Comparison of ENCODE assay signal across 16 cellular contexts in the genomic region with DNA sequence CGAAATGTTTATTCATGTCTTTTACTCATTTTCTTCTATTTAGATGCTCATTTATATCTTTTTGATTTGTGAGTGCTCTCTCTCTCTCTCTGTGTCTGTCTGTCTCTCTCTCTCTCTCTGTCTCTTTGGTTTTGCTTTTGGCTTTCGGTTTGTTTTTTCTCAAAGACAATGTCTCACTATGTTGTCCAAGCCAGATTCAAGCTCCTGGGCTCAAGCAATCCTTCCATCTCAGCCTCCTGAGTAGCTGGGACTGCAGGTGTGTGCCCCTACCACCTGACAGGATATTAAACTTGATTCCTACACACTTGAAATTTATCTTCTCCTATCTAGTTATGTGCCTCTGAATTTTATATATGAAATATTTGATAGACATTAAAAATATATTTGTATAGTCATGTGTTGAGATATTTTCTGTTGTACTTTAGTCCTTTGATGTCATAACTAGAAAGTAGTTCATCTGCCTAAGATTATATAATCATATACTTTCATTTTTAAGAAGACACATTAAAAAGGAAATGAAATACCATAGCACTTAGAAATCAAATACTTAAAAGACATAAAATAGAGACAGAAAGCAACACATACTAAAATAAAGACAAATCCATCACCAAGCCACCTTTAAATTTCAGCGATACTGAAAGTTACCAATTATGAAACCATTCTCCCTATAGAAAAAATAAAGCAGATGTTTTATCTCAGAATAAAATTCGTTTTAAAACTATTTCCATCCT.
DNase-seq lines count a peak whose midpoint lies in the region; ATAC-seq, FAIRE-seq and TF ChIP-seq lines count a peak whose summit lies in the region.
"Had no signal": no experiment of that assay in that cellular context is flagged by ENCODE, and none has a peak within 500 bp of the region (broad histone marks: within the 10 kb centered on the region; RNA-seq: fewer than 3 reads in every experiment).

No MANE protein-coding gene starts in this region.

- peaks cover 58 to 61% of the 10 kb centered on the region in 2 donors for H3K4me1 Mint-ChIP-seq in immature natural killer cell

- peaks cover 0 to 13% (median 8%) of the 10 kb centered on the region in 3 donors for H3K27me3 Mint-ChIP-seq in immature natural killer cell (ENCODE audit: low read depth in 3 of 3)

- POLR2A ChIA-PET in OCI-LY7 (lab: Charles Lee): no interaction called here

- no peak for FAIRE-seq in RCC 7860 (lab: Jason Lieb, UNC)
- FAIRE-seq in HTR-8/SVneo (lab: Jason Lieb, UNC): no peak

- 0 out of 2 replicates have a peak overlapping the region, but pooled peaks have one; percentile 1 for H2AFZ ChIP-seq in OCI-LY7 (ENCODE audit: low read length)

- no peak for DNase-seq in activated CD4-positive, CD25-positive, alpha-beta regulatory T cell (lab: John Stamatoyannopoulos, UW)
- DNase-seq in OCI-LY7 (ENCODE audit: low spot score) (no peak), immature natural killer cell (no peak), RCC 7860 (ENCODE audit: low spot score) (no peak), HTR-8/SVneo (ENCODE audit: insufficient read length, low spot score) (no peak), cerebellum (ENCODE audit: low spot score) (no peak)
- DNase-seq: 8988T, endodermal cell, hypothalamus, left colon, NCI-H1930, NCI-H526 had no signal

- H3K27ac Mint-ChIP-seq in immature natural killer cell: peak overlapping the region; percentile 72 to 85 (median 76)
- H3K27ac Mint-ChIP-seq: endodermal cell had no signal

- H3K4me1 ChIP-seq in OCI-LY7 (ENCODE audit: insufficient read depth, low read length, poor library complexity, severe bottlenecking): peaks cover 97% of the 10 kb centered on the region

- intact Hi-C loops in OCI-LY7 (cut with micrococcal nuclease; ENCODE audit: unreplicated experiment): loop anchor here (10.0 kb wide), 1 partner anchor 1894 kb away; no protein-coding TSS in a partner anchor

- H3K9me2 ChIP-seq in OCI-LY7 (ENCODE audit: insufficient read depth, low read length): no peaks in the 10 kb centered on the region

- H3K9me3 Mint-ChIP-seq in immature natural killer cell: no peaks in the 10 kb centered on the region
- H3K9me3 Mint-ChIP-seq: endodermal cell had no signal

- H3K36me3 ChIP-seq in OCI-LY7 (ENCODE audit: insufficient read depth, low read length): peaks cover 6% of the 10 kb centered on the region; the same call in 1 of the 2 replicates
- H3K36me3 ChIP-seq: cardiac muscle cell had no signal

- peak; percentile 30 to 39 for ATAC-seq in activated CD4-positive, CD25-positive, alpha-beta regulatory T cell treated with anti-CD3 and anti-CD28 coated beads, Interleukin-2, amount 50 U/mL, for 24 hours
- peak; percentile 34 for ATAC-seq in GM18907 (IDR thresholded peaks at IDR 0.05; ENCODE audit: unreplicated experiment)
- ATAC-seq: left colon had no signal

- no peaks in the 10 kb centered on the region for H4K20me1 ChIP-seq in OCI-LY7 (ENCODE audit: insufficient read depth, low read length)

- H3K79me2 ChIP-seq in OCI-LY7 (ENCODE audit: insufficient read depth, low read depth, low read length): no peaks in the 10 kb centered on the region

- no TSS peak for BruUV-seq in OCI-LY7 (replicated peaks; lab: Mats Ljungman, UMichigan)

- H3K27ac ChIP-seq in OCI-LY7 (ENCODE audit: low read depth, low read length, poor library complexity, severe bottlenecking): peak overlapping the region; percentile 83
- H3K27ac ChIP-seq: cardiac muscle cell, RWPE1 had no signal

- TF ChIP-seq CTCF in OCI-LY7 (conservative IDR thresholded peaks at IDR 0.05; ENCODE audit: low read length): no peak

- H3K36me3 Mint-ChIP-seq in immature natural killer cell: peaks cover 0 to 8% (median 7%) of the 10 kb centered on the region in 3 donors

- peak overlapping the region in 4 of 5 donors; percentile 22 to 52 (median 49) for H3K4me3 Mint-ChIP-seq in immature natural killer cell
- H3K4me3 Mint-ChIP-seq: endodermal cell had no signal

- peaks cover 9% of the 10 kb centered on the region; the same call in 1 of the 2 replicates for H3K9me3 ChIP-seq in OCI-LY7 (ENCODE audit: low read length)

- peak overlapping the region; percentile 70 for H3K4me2 ChIP-seq in OCI-LY7 (ENCODE audit: low read length)

- CTCF ChIA-PET in OCI-LY7 (lab: Charles Lee; ENCODE audit: unreplicated experiment): no interaction called here

- peak overlapping the region; percentile 49 for H3K4me3 ChIP-seq in OCI-LY7 (ENCODE audit: low read depth, low read length, poor library complexity, severe bottlenecking)
- H3K4me3 ChIP-seq: cardiac muscle cell had no signal
